In genomic region chr9:87635656-87636501, GRCh38 we compare ENCODE assay signal across 25 cellular contexts.
"Had no signal": no experiment of that assay in that cellular context is flagged by ENCODE, and none has a peak within 500 bp of the region (broad histone marks: within the 10 kb centered on the region; RNA-seq: fewer than 3 reads in every experiment).

No MANE protein-coding gene starts in this region.

- H3K27ac Mint-ChIP-seq: activated naive CD4-positive, alpha-beta T cell treated with anti-CD3 and anti-CD28 coated beads, Interleukin-2, amount 50 U/mL, for 24 hours; activated T-cell treated with anti-CD3 and anti-CD28 coated beads, Interleukin-2, amount 50 U/mL, for 72 hours; immature natural killer cell; naive thymus-derived CD4-positive, alpha-beta T cell; T-helper 1 cell treated with Interleukin-12 subunit alpha and Interleukin-12 subunit beta and Interleukin-4 antibody, amounts not matched to agents 30 μg/mL and 1 μg/mL, for 36 hours had no signal

- ATAC-seq: activated T-cell treated with anti-CD3 and anti-CD28 coated beads, Interleukin-2, amount 50 U/mL, for 72 hours; heart right ventricle; left ventricle myocardium superior; naive thymus-derived CD4-positive, alpha-beta T cell; pancreas; sciatic nerve had no signal

- H3K36me3 Mint-ChIP-seq: activated naive CD4-positive, alpha-beta T cell treated with anti-CD3 and anti-CD28 coated beads, Interleukin-2, amount 50 U/mL, for 24 hours; immature natural killer cell; naive thymus-derived CD4-positive, alpha-beta T cell had no signal

- H3K27me3 ChIP-seq: adrenal gland, breast epithelium, esophagus squamous epithelium, heart right ventricle, pancreas, vagina had no signal

- H3K27me3 Mint-ChIP-seq: activated naive CD4-positive, alpha-beta T cell treated with anti-CD3 and anti-CD28 coated beads, Interleukin-2, amount 50 U/mL, for 24 hours had no signal

- H3K4me1 ChIP-seq: breast epithelium had no signal

- H3K4me3 ChIP-seq: adrenal gland, breast epithelium, esophagus squamous epithelium, heart right ventricle, pancreas, smooth muscle cell, vagina had no signal

- FAIRE-seq: astrocyte, pancreas had no signal

- H3K4me2 ChIP-seq: smooth muscle cell had no signal

- DNase-seq: activated CD4-positive, alpha-beta T cell treated with anti-CD3 and anti-CD28 coated beads for 1 hour; activated CD4-positive, alpha-beta T cell treated with anti-CD3 and anti-CD28 coated beads, Interleukin-2, amount 50 U/mL, for 4 hours; activated effector memory CD4-positive, alpha-beta T cell treated with anti-CD3 and anti-CD28 coated beads, Interleukin-2, amount 50 U/mL, for 16 hours; activated T-cell treated with anti-CD3 and anti-CD28 coated beads, Interleukin-2, amount 50 U/mL, for 72 hours; cerebellar nuclear complex; dermis blood vessel endothelial cell; effector memory CD4-positive, alpha-beta T cell; esophagus squamous epithelium; heart right ventricle; immature natural killer cell; kidney glomerular epithelial cell; left ventricle myocardium superior; mesenchymal stem cell; naive thymus-derived CD4-positive, alpha-beta T cell; pancreas; stimulated activated CD4-positive, alpha-beta T cell treated with anti-CD3 and anti-CD28 coated beads, Interleukin-4, amount 100 ng/mL, for 1 hour had no signal

- H3K27ac ChIP-seq: adrenal gland, breast epithelium, esophagus squamous epithelium, heart right ventricle, pancreas, vagina, VCaP had no signal

- H3K9me3 Mint-ChIP-seq: activated naive CD4-positive, alpha-beta T cell treated with anti-CD3 and anti-CD28 coated beads, Interleukin-2, amount 50 U/mL, for 24 hours; activated T-cell treated with anti-CD3 and anti-CD28 coated beads, Interleukin-2, amount 50 U/mL, for 72 hours; immature natural killer cell; naive thymus-derived CD4-positive, alpha-beta T cell; T-helper 1 cell treated with Interleukin-12 subunit alpha and Interleukin-12 subunit beta and Interleukin-4 antibody, amounts not matched to agents 30 μg/mL and 1 μg/mL, for 36 hours had no signal

- H3K4me3 Mint-ChIP-seq: activated naive CD4-positive, alpha-beta T cell treated with anti-CD3 and anti-CD28 coated beads, Interleukin-2, amount 50 U/mL, for 24 hours; activated T-cell treated with anti-CD3 and anti-CD28 coated beads, Interleukin-2, amount 50 U/mL, for 72 hours; immature natural killer cell; naive thymus-derived CD4-positive, alpha-beta T cell; T-helper 1 cell treated with Interleukin-12 subunit alpha and Interleukin-12 subunit beta and Interleukin-4 antibody, amounts not matched to agents 30 μg/mL and 1 μg/mL, for 36 hours had no signal

- H3K4me1 Mint-ChIP-seq: activated naive CD4-positive, alpha-beta T cell treated with anti-CD3 and anti-CD28 coated beads, Interleukin-2, amount 50 U/mL, for 24 hours; immature natural killer cell had no signal

- H3K36me3 ChIP-seq: breast epithelium, esophagus squamous epithelium, vagina had no signal

- H3K9me3 ChIP-seq: adrenal gland, breast epithelium, esophagus squamous epithelium, heart right ventricle, pancreas, vagina had no signal
